ENCODE assay signal across 1 cellular context in genomic region chr7:141588912-141589311, GRCh38.
TF ChIP-seq lines count a peak whose summit lies in the region.

No MANE protein-coding gene starts in this region.

TF ChIP-seq in K562, 482 proteins besides CTCF, POLR2A, EP300 and RAD21 (continues in another document):
- TF ChIP-seq PPARD (CRISPR knock-in tag; IDR thresholded peaks at IDR 0.05) (no peak), NR2C1 (IDR thresholded peaks at IDR 0.05) (no peak), NR2C1 (tag; IDR thresholded peaks at IDR 0.05) (0 out of 2 replicates have a peak, but pooled peaks have one; percentile 33), ZNF644 (tag; IDR thresholded peaks at IDR 0.05; ENCODE audit: low read depth) (peak; percentile 58; the same call in 1 of the 2 replicates), NCOR1 (IDR thresholded peaks at IDR 0.05) (no peak), MLX (CRISPR knock-in tag; conservative IDR thresholded peaks at IDR 0.05) (no peak), BRF2 (IDR thresholded peaks at IDR 0.05; ENCODE audit: borderline replicate concordance, insufficient read depth, insufficient read length) (no peak), ZNF12 (CRISPR knock-in tag; IDR thresholded peaks at IDR 0.05) (no peak), HDAC3 (IDR thresholded peaks at IDR 0.05; ENCODE audit: borderline replicate concordance, partially characterized antibody) (no peak), IFI16 (CRISPR knock-in tag; IDR thresholded peaks at IDR 0.05) (no peak), UBTF (IDR thresholded peaks at IDR 0.05; ENCODE audit: borderline replicate concordance in 1 of 2, low read depth in 2 of 2, low read length in 2 of 2) (no peak), TCF3 (CRISPR knock-in tag; IDR thresholded peaks at IDR 0.05) (no peak), DIDO1 (tag; IDR thresholded peaks at IDR 0.05; ENCODE audit: low read depth) (no peak), NR1H2 (CRISPR knock-in tag; IDR thresholded peaks at IDR 0.05) (no peak), SREBF2 (CRISPR knock-in tag; IDR thresholded peaks at IDR 0.05) (no peak), HLTF (IDR thresholded peaks at IDR 0.05) (no peak), SRSF9 (IDR thresholded peaks at IDR 0.05; ENCODE audit: borderline replicate concordance, low read depth, low read length) (no peak), ELF1 (tag; IDR thresholded peaks at IDR 0.05) (no peak), MEF2D (tag; conservative IDR thresholded peaks at IDR 0.05; ENCODE audit: low read depth) (peak; percentile 56; the same call in 1 of the 2 replicates), TEAD1 (CRISPR knock-in tag; IDR thresholded peaks at IDR 0.05) (0 out of 4 replicates have a peak, but pooled peaks of 1 of the 2 experiments have one; percentile 43), MECOM (CRISPR knock-in tag; IDR thresholded peaks at IDR 0.05) (no peak), L3MBTL2 (IDR thresholded peaks at IDR 0.05) (no peak), ELK3 (CRISPR knock-in tag; IDR thresholded peaks at IDR 0.05) (no peak), HSF4 (CRISPR knock-in tag; IDR thresholded peaks at IDR 0.05; ENCODE audit: borderline replicate concordance) (0 out of 2 replicates have a peak, but pooled peaks have one; percentile 15), PTTG1 (tag; IDR thresholded peaks at IDR 0.05; ENCODE audit: low read depth) (peak; percentile 67), TBP (optimal IDR thresholded peaks at IDR 0.05; ENCODE audit: low read depth, low read length) (no peak), ZNF76 (CRISPR knock-in tag; IDR thresholded peaks at IDR 0.05; ENCODE audit: borderline replicate concordance) (no peak), SNRNP70 (optimal IDR thresholded peaks at IDR 0.05; ENCODE audit: low read depth, low read length) (no peak), ZNF121 (CRISPR knock-in tag; conservative IDR thresholded peaks at IDR 0.05) (no peak), ZNF146 (CRISPR knock-in tag; IDR thresholded peaks at IDR 0.05; ENCODE audit: unreplicated experiment) (no peak), PTRF (tag; IDR thresholded peaks at IDR 0.05) (0 out of 2 replicates have a peak, but pooled peaks have one; percentile 53), RB1 (IDR thresholded peaks at IDR 0.05; ENCODE audit: low read depth) (no peak), ZNF79 (CRISPR knock-in tag; IDR thresholded peaks at IDR 0.05; ENCODE audit: low read depth) (no peak), KLF6 (CRISPR knock-in tag; IDR thresholded peaks at IDR 0.05; ENCODE audit: borderline replicate concordance) (no peak), GTF2E2 (tag; IDR thresholded peaks at IDR 0.05) (no peak), HMG20B (CRISPR knock-in tag; IDR thresholded peaks at IDR 0.05) (no peak), ZFX (CRISPR knock-in tag; IDR thresholded peaks at IDR 0.05) (no peak), ZFPM2 (CRISPR knock-in tag; IDR thresholded peaks at IDR 0.05) (no peak), PATZ1 (CRISPR knock-in tag; IDR thresholded peaks at IDR 0.05; ENCODE audit: borderline replicate concordance) (no peak), MXD1 (CRISPR knock-in tag; IDR thresholded peaks at IDR 0.05; ENCODE audit: borderline replicate concordance, poor library complexity, severe bottlenecking) (no peak), ZNF324 (CRISPR knock-in tag; IDR thresholded peaks at IDR 0.05) (no peak), E2F5 (CRISPR knock-in tag; IDR thresholded peaks at IDR 0.05) (no peak), ZNF431 (CRISPR knock-in tag; IDR thresholded peaks at IDR 0.05) (no peak), SUPT5H (IDR thresholded peaks at IDR 0.05) (no peak), DDX20 (tag; IDR thresholded peaks at IDR 0.05; ENCODE audit: low read depth) (peak; percentile 47; the same call in 1 of the 2 replicates), USF2 (CRISPR knock-in tag; IDR thresholded peaks at IDR 0.05) (no peak), TEAD2 (tag; IDR thresholded peaks at IDR 0.05) (0 out of 2 replicates have a peak, but pooled peaks have one; percentile 20), HMGN3 (IDR thresholded peaks at IDR 0.05; ENCODE audit: borderline replicate concordance, extremely low read depth, insufficient read length, low read depth, low read length) (no peak), MYC (IDR thresholded peaks at IDR 0.05; ENCODE audit: low read depth, low read length) (no peak), MYC (CRISPR knock-in tag; IDR thresholded peaks at IDR 0.05; ENCODE audit: borderline replicate concordance, low read depth) (no peak), SMC3 (conservative IDR thresholded peaks at IDR 0.05; ENCODE audit: insufficient read depth, low read depth, low read length) (no peak), ZNF143 (CRISPR knock-in tag; IDR thresholded peaks at IDR 0.05) (no peak), NFE2 (IDR thresholded peaks at IDR 0.05; ENCODE audit: low read depth) (no peak), HMG20A (CRISPR knock-in tag; conservative IDR thresholded peaks at IDR 0.05) (no peak), FOXM1 (IDR thresholded peaks at IDR 0.05; ENCODE audit: low read depth) (no peak), FOXM1 (CRISPR knock-in tag; IDR thresholded peaks at IDR 0.05; ENCODE audit: low read depth) (no peak), PML (IDR thresholded peaks at IDR 0.05; ENCODE audit: low read length) (no peak), PHF21A (IDR thresholded peaks at IDR 0.05; ENCODE audit: borderline replicate concordance, low read depth) (no peak), ZNF592 (IDR thresholded peaks at IDR 0.05) (peak; percentile 67), ZC3H11A (IDR thresholded peaks at IDR 0.05; ENCODE audit: low read depth, low read length) (no peak), ZNF764 (CRISPR knock-in tag; IDR thresholded peaks at IDR 0.05; ENCODE audit: low read depth) (no peak)
